15 cellular contexts compared by ENCODE assay signal in genomic region chrX:116317409-116317808, GRCh38.
DNase-seq lines count a peak whose midpoint lies in the region; ATAC-seq and TF ChIP-seq lines count a peak whose summit lies in the region.
"Had no signal": no experiment of that assay in that cellular context is flagged by ENCODE, and none has a peak within 500 bp of the region (broad histone marks: within the 10 kb centered on the region; RNA-seq: fewer than 3 reads in every experiment).

No MANE protein-coding gene starts in this region.

- H3K36me3 Mint-ChIP-seq in CD4-positive, alpha-beta T cell (ENCODE audit: low read depth), result no peaks in the 10 kb centered on the region
- H3K36me3 Mint-ChIP-seq: activated CD8-positive, alpha-beta memory T cell treated with anti-CD3 and anti-CD28 coated beads, Interleukin-2, amount 10 ng/mL, durations not matched to agents 7 days and 5 days; CD4-positive, CD25-positive, alpha-beta regulatory T cell had no signal

- no peak overlapping the region for H3K4me3 Mint-ChIP-seq in CD4-positive, alpha-beta T cell
- H3K4me3 Mint-ChIP-seq: activated CD8-positive, alpha-beta memory T cell treated with anti-CD3 and anti-CD28 coated beads, Interleukin-2, amount 10 ng/mL, durations not matched to agents 7 days and 5 days; CD4-positive, CD25-positive, alpha-beta regulatory T cell; T-helper 1 cell treated with Interleukin-12 subunit alpha and Interleukin-12 subunit beta and Interleukin-4 antibody, amounts not matched to agents 30 μg/mL and 1 μg/mL, for 36 hours had no signal

- DNase-seq in ELF-1 (ENCODE audit: low read depth, low spot score), result peak; percentile 77
- peak; percentile 19 to 44 for DNase-seq in SJSA1 (ENCODE audit: low read depth in 1 of 2, low spot score in 2 of 2)
- peak; percentile 27 for DNase-seq in fibroblast of peridontal ligament (ENCODE audit: extremely low read depth)
- DNase-seq in mucosa of gallbladder (ENCODE audit: low spot score), result peak; percentile 40
- DNase-seq in CD4-positive, alpha-beta T cell, result no peak
- DNase-seq: activated CD8-positive, alpha-beta memory T cell treated with anti-CD3 and anti-CD28 coated beads, Interleukin-2, amount 10 ng/mL, durations not matched to agents 7 days and 5 days; CD4-positive, CD25-positive, alpha-beta regulatory T cell; GOT3; NCI-H187 treated with DMSO at 0.1 percent for 48 hours; stimulated activated CD8-positive, alpha-beta memory T cell treated with anti-CD3 and anti-CD28 coated beads, Interleukin-4, amount 100 ng/mL, for 48 hours had no signal

- no peak overlapping the region for H3K27ac ChIP-seq in SJSA1
- H3K27ac ChIP-seq in CD4-positive, alpha-beta T cell (ENCODE audit: low read depth, low read length), result no peak overlapping the region
- H3K27ac ChIP-seq: coronary artery had no signal

- no peak overlapping the region for H3K4me3 ChIP-seq in SJSA1
- H3K4me3 ChIP-seq: coronary artery had no signal

- no peaks in the 10 kb centered on the region for H3K27me3 Mint-ChIP-seq in CD4-positive, alpha-beta T cell
- H3K27me3 Mint-ChIP-seq: activated CD8-positive, alpha-beta memory T cell treated with anti-CD3 and anti-CD28 coated beads, Interleukin-2, amount 10 ng/mL, durations not matched to agents 7 days and 5 days; CD4-positive, CD25-positive, alpha-beta regulatory T cell had no signal

- POLR2A ChIA-PET in CD4-positive, alpha-beta T cell (lab: Charles Lee), result no interaction called here

- intact Hi-C loops in CD4-positive, alpha-beta T cell (cut with DNase I, micrococcal nuclease), result no loop called here

- no peak for TF ChIP-seq CTCF in CD4-positive, alpha-beta T cell (IDR thresholded peaks at IDR 0.05)

- no peaks in the 10 kb centered on the region for H3K9me3 ChIP-seq in SJSA1 (replicated peaks)
- peaks cover 4% of the 10 kb centered on the region for H3K9me3 ChIP-seq in CD4-positive, alpha-beta T cell (ENCODE audit: control insufficient read depth, low read length)

- H3K4me1 Mint-ChIP-seq in CD4-positive, alpha-beta T cell (ENCODE audit: low read depth), result no peaks in the 10 kb centered on the region
- H3K4me1 Mint-ChIP-seq: activated CD8-positive, alpha-beta memory T cell treated with anti-CD3 and anti-CD28 coated beads, Interleukin-2, amount 10 ng/mL, durations not matched to agents 7 days and 5 days; CD4-positive, CD25-positive, alpha-beta regulatory T cell had no signal

- H3K27me3 ChIP-seq in SJSA1 (replicated peaks), result no peaks in the 10 kb centered on the region
- H3K27me3 ChIP-seq in CD4-positive, alpha-beta T cell (ENCODE audit: control insufficient read depth, insufficient read depth, low read length), result no peaks in the 10 kb centered on the region

- no peak overlapping the region for H3K27ac Mint-ChIP-seq in CD4-positive, alpha-beta T cell
- H3K27ac Mint-ChIP-seq: activated CD8-positive, alpha-beta memory T cell treated with anti-CD3 and anti-CD28 coated beads, Interleukin-2, amount 10 ng/mL, durations not matched to agents 7 days and 5 days; CD4-positive, CD25-positive, alpha-beta regulatory T cell; T-helper 1 cell treated with Interleukin-12 subunit alpha and Interleukin-12 subunit beta and Interleukin-4 antibody, amounts not matched to agents 30 μg/mL and 1 μg/mL, for 36 hours had no signal

- no peaks in the 10 kb centered on the region for H3K9me3 Mint-ChIP-seq in CD4-positive, alpha-beta T cell
- H3K9me3 Mint-ChIP-seq: T-helper 1 cell treated with Interleukin-12 subunit alpha and Interleukin-12 subunit beta and Interleukin-4 antibody, amounts not matched to agents 30 μg/mL and 1 μg/mL, for 36 hours had no signal

- peaks cover 19% of the 10 kb centered on the region for H3K4me1 ChIP-seq in SJSA1 (replicated peaks)

- CTCF ChIA-PET in CD4-positive, alpha-beta T cell (lab: Charles Lee), result no interaction called here

- no peaks in the 10 kb centered on the region for H3K36me3 ChIP-seq in SJSA1

- ATAC-seq in GM19452 (IDR thresholded peaks at IDR 0.05; ENCODE audit: unreplicated experiment), result no peak
- no peak for ATAC-seq in CD4-positive, alpha-beta T cell (ENCODE audit: poor library complexity)
- ATAC-seq in HG03095 (IDR thresholded peaks at IDR 0.05; ENCODE audit: unreplicated experiment), result no peak
- no peak for ATAC-seq in GM21515 (IDR thresholded peaks at IDR 0.05; ENCODE audit: unreplicated experiment)
- ATAC-seq: activated CD8-positive, alpha-beta memory T cell treated with anti-CD3 and anti-CD28 coated beads, Interleukin-2, amount 10 ng/mL, durations not matched to agents 7 days and 5 days had no signal

Comparison
In these comparisons a context has a peak if more than half of its experiments do, and no peak if none do; other contexts are left out.
1. DNase-seq: peak in ELF-1 (single experiment), SJSA1 (2 of 2), fibroblast of peridontal ligament (single experiment) and mucosa of gallbladder (single experiment); none in CD4-positive, alpha-beta T cell (0 of 10).